Comparison of ENCODE assay signal across 1 cellular context in genomic region chr11:15650105-15650938, GRCh38.
TF ChIP-seq lines count a peak whose summit lies in the region.

No MANE protein-coding gene starts in this region.

TF ChIP-seq in HepG2, 621 proteins besides CTCF, POLR2A, EP300 and RAD21 (continued from another document and continues in another):
- TF ChIP-seq DZIP1 (CRISPR knock-in tag; IDR thresholded peaks at IDR 0.05) (peak; percentile 72; the same call in 1 of the 2 replicates), ZNF720 (CRISPR knock-in tag; IDR thresholded peaks at IDR 0.05) (no peak), GATA4 (IDR thresholded peaks at IDR 0.05; ENCODE audit: borderline replicate concordance, low read depth) (no peak), NFATC3 (CRISPR knock-in tag; IDR thresholded peaks at IDR 0.05) (peak; percentile 49; the same call in 1 of the 2 replicates), ZBTB25 (CRISPR knock-in tag; IDR thresholded peaks at IDR 0.05) (peak; percentile 55; the same call in 1 of the 2 replicates), FOXA1 (IDR thresholded peaks at IDR 0.05) (no peak), FOXA1 (CRISPR knock-in tag; IDR thresholded peaks at IDR 0.05) (0 out of 2 replicates have a peak, but pooled peaks have one; percentile 28), ZFX (CRISPR knock-in tag; IDR thresholded peaks at IDR 0.05; ENCODE audit: low read depth) (peak; percentile 71; the same call in 1 of the 2 replicates), SIN3B (IDR thresholded peaks at IDR 0.05; ENCODE audit: low read length) (no peak), ZNF710 (CRISPR knock-in tag; IDR thresholded peaks at IDR 0.05; ENCODE audit: borderline replicate concordance) (peak; percentile 59; the same call in 1 of the 2 replicates), SMAD1 (CRISPR knock-in tag; IDR thresholded peaks at IDR 0.05; ENCODE audit: borderline replicate concordance, low read depth) (peak; percentile 69; the same call in 1 of the 2 replicates), BRD4 (CRISPR knock-in tag; IDR thresholded peaks at IDR 0.05) (no peak), UBTF (CRISPR knock-in tag; IDR thresholded peaks at IDR 0.05) (peak; percentile 96), HNRNPLL (IDR thresholded peaks at IDR 0.05; ENCODE audit: low read depth, low read length, poor library complexity, severe bottlenecking) (peak; percentile 69), HOXA9 (CRISPR knock-in tag; IDR thresholded peaks at IDR 0.05; ENCODE audit: borderline replicate concordance) (no peak), AGO2 (optimal IDR thresholded peaks at IDR 0.05; ENCODE audit: low read depth, low read length) (no peak), ZFYVE20 (CRISPR knock-in tag; IDR thresholded peaks at IDR 0.05; ENCODE audit: borderline replicate concordance, low read depth) (no peak), ZBTB43 (CRISPR knock-in tag; conservative IDR thresholded peaks at IDR 0.05) (peak; percentile 50; the same call in 1 of the 2 replicates), MYC (CRISPR knock-in tag; IDR thresholded peaks at IDR 0.05; ENCODE audit: borderline replicate concordance) (peak; percentile 89), ZNF788 (CRISPR knock-in tag; IDR thresholded peaks at IDR 0.05; ENCODE audit: borderline replicate concordance) (peak; percentile 91; the same call in 1 of the 2 replicates), RBM22 (optimal IDR thresholded peaks at IDR 0.05; ENCODE audit: low read length) (no peak), GMEB2 (CRISPR knock-in tag; IDR thresholded peaks at IDR 0.05; ENCODE audit: low read depth) (no peak), MYPOP (CRISPR knock-in tag; IDR thresholded peaks at IDR 0.05) (peak; percentile 82; the same call in 1 of the 2 replicates), ZSCAN29 (CRISPR knock-in tag; conservative IDR thresholded peaks at IDR 0.05) (no peak; the same call in 1 of the 2 replicates), TBX3 (IDR thresholded peaks at IDR 0.05; ENCODE audit: borderline replicate concordance) (no peak), SCMH1 (CRISPR knock-in tag; IDR thresholded peaks at IDR 0.05; ENCODE audit: borderline replicate concordance) (no peak), KDM2A (CRISPR knock-in tag; IDR thresholded peaks at IDR 0.05; ENCODE audit: borderline replicate concordance, low read depth) (peak; percentile 93), RFXAP (CRISPR knock-in tag; IDR thresholded peaks at IDR 0.05; ENCODE audit: borderline replicate concordance) (peak; percentile 82; the same call in 1 of the 2 replicates), SRSF9 (IDR thresholded peaks at IDR 0.05; ENCODE audit: borderline replicate concordance, insufficient read depth, low read depth, low read length, poor library complexity, severe bottlenecking) (no peak), ZNF17 (CRISPR knock-in tag; IDR thresholded peaks at IDR 0.05) (no peak), ZNF878 (CRISPR knock-in tag; IDR thresholded peaks at IDR 0.05) (no peak), ZNF580 (CRISPR knock-in tag; IDR thresholded peaks at IDR 0.05; ENCODE audit: borderline replicate concordance, low read depth) (peak; percentile 86; the same call in 1 of the 2 replicates), ZBTB7B (CRISPR knock-in tag; IDR thresholded peaks at IDR 0.05) (peak; percentile 97), ZNF547 (CRISPR knock-in tag; IDR thresholded peaks at IDR 0.05) (peak; percentile 69), CBX2 (IDR thresholded peaks at IDR 0.05; ENCODE audit: low read depth, low read length) (no peak), CBX2 (CRISPR knock-in tag; IDR thresholded peaks at IDR 0.05; ENCODE audit: low read depth) (0 out of 2 replicates have a peak, but pooled peaks have one; percentile 26), KAT2B (IDR thresholded peaks at IDR 0.05; ENCODE audit: borderline replicate concordance, low read depth, low read length) (no peak), ZFP41 (CRISPR knock-in tag; IDR thresholded peaks at IDR 0.05; ENCODE audit: borderline replicate concordance) (no peak), PLSCR1 (CRISPR knock-in tag; IDR thresholded peaks at IDR 0.05; ENCODE audit: borderline replicate concordance) (no peak), ZNF7 (CRISPR knock-in tag; IDR thresholded peaks at IDR 0.05) (no peak), ZNF556 (CRISPR knock-in tag; IDR thresholded peaks at IDR 0.05; ENCODE audit: borderline replicate concordance) (peak; percentile 96; the same call in 1 of the 2 replicates), ZNF354B (CRISPR knock-in tag; IDR thresholded peaks at IDR 0.05) (no peak), ZNF383 (CRISPR knock-in tag; IDR thresholded peaks at IDR 0.05; ENCODE audit: borderline replicate concordance) (no peak), SKIL (CRISPR knock-in tag; IDR thresholded peaks at IDR 0.05; ENCODE audit: borderline replicate concordance) (no peak), SMC3 (IDR thresholded peaks at IDR 0.05; ENCODE audit: low read length) (no peak), ZNF326 (CRISPR knock-in tag; IDR thresholded peaks at IDR 0.05; ENCODE audit: borderline replicate concordance) (no peak), SP140L (CRISPR knock-in tag; IDR thresholded peaks at IDR 0.05; ENCODE audit: borderline replicate concordance) (no peak), PBX2 (CRISPR knock-in tag; IDR thresholded peaks at IDR 0.05) (no peak), CHD2 (IDR thresholded peaks at IDR 0.05; ENCODE audit: low read depth, low read length) (no peak), MIER3 (CRISPR knock-in tag; IDR thresholded peaks at IDR 0.05; ENCODE audit: borderline replicate concordance) (peak; percentile 84; the same call in 1 of the 2 replicates)
